ENCODE assay signal across 1 cellular context in genomic region chr1:145859491-145860159, GRCh38.
TF ChIP-seq lines count a peak whose summit lies in the region.

No MANE protein-coding gene starts in this region.

TF ChIP-seq in GM12878, 131 proteins besides CTCF, POLR2A, EP300 and RAD21 (continues in another document):
- no peak for TF ChIP-seq ZNF24 (IDR thresholded peaks at IDR 0.05)
- no peak for TF ChIP-seq CHD4 (IDR thresholded peaks at IDR 0.05)
- TF ChIP-seq NR2F1 (conservative IDR thresholded peaks at IDR 0.05), result peak; percentile 26; the same call in 1 of the 2 replicates
- TF ChIP-seq NR2C2 (IDR thresholded peaks at IDR 0.05; ENCODE audit: borderline replicate concordance, control insufficient read depth, insufficient read length, low read depth), result no peak
- TF ChIP-seq SUZ12 (IDR thresholded peaks at IDR 0.05; ENCODE audit: unreplicated experiment), result no peak
- TF ChIP-seq IRF3 (IDR thresholded peaks at IDR 0.05), result no peak
- TF ChIP-seq SREBF2 (IDR thresholded peaks at IDR 0.05; ENCODE audit: low read length), result no peak
- TF ChIP-seq SRF (IDR thresholded peaks at IDR 0.05; ENCODE audit: low read depth in 2 of 2, low read length in 2 of 2), result no peak
- no peak for TF ChIP-seq HCFC1 (IDR thresholded peaks at IDR 0.05; ENCODE audit: low read length)
- no peak for TF ChIP-seq TCF7 (IDR thresholded peaks at IDR 0.05; ENCODE audit: borderline replicate concordance)
- no peak for TF ChIP-seq PAX8 (IDR thresholded peaks at IDR 0.05)
- TF ChIP-seq IRF4 (IDR thresholded peaks at IDR 0.05; ENCODE audit: low read depth, low read length), result no peak
- peak; percentile 68; the same call in 1 of the 2 replicates for TF ChIP-seq DPF2 (IDR thresholded peaks at IDR 0.05)
- no peak for TF ChIP-seq NBN (IDR thresholded peaks at IDR 0.05)
- peak; percentile 67; the same call in 1 of the 2 replicates for TF ChIP-seq NKRF (conservative IDR thresholded peaks at IDR 0.05)
- peak; percentile 50; the same call in 1 of the 2 replicates for TF ChIP-seq GATAD2B (conservative IDR thresholded peaks at IDR 0.05; ENCODE audit: low read depth)
- TF ChIP-seq ESRRA (IDR thresholded peaks at IDR 0.05; ENCODE audit: low read length), result no peak
- TF ChIP-seq SIN3A (IDR thresholded peaks at IDR 0.05; ENCODE audit: low read depth, low read length), result no peak
- peak; percentile 64; the same call in 1 of the 2 replicates for TF ChIP-seq LARP7 (IDR thresholded peaks at IDR 0.05)
- TF ChIP-seq ZNF622 (IDR thresholded peaks at IDR 0.05), result no peak
- TF ChIP-seq SKIL (IDR thresholded peaks at IDR 0.05; ENCODE audit: low read depth, poor library complexity, severe bottlenecking), result no peak
- TF ChIP-seq NFYA (IDR thresholded peaks at IDR 0.05; ENCODE audit: borderline replicate concordance, low read depth, low read length), result no peak
- TF ChIP-seq SIX5 (IDR thresholded peaks at IDR 0.05; ENCODE audit: low read depth, low read length, severe bottlenecking), result no peak
- TF ChIP-seq MAX (IDR thresholded peaks at IDR 0.05; ENCODE audit: low read depth, low read length), result no peak
- TF ChIP-seq POLR2AphosphoS5 (IDR thresholded peaks at IDR 0.05; ENCODE audit: low read length), result peak; percentile 37; the same call in 1 of the 2 replicates
- no peak for TF ChIP-seq POU2F2 (IDR thresholded peaks at IDR 0.05; ENCODE audit: borderline replicate concordance, low read depth, low read length)
- TF ChIP-seq E2F4 (IDR thresholded peaks at IDR 0.05; ENCODE audit: low read depth, low read length), result no peak
- TF ChIP-seq REST (IDR thresholded peaks at IDR 0.05; ENCODE audit: low read depth, low read length), result no peak
- TF ChIP-seq CBFB (IDR thresholded peaks at IDR 0.05; ENCODE audit: low read depth), result no peak
- no peak for TF ChIP-seq SMAD5 (IDR thresholded peaks at IDR 0.05; ENCODE audit: low read depth)
- TF ChIP-seq BACH1 (IDR thresholded peaks at IDR 0.05; ENCODE audit: borderline replicate concordance), result 0 out of 2 replicates have a peak, but pooled peaks have one; percentile 41
- TF ChIP-seq BHLHE40 (IDR thresholded peaks at IDR 0.05; ENCODE audit: borderline replicate concordance in 1 of 2, low read depth in 2 of 2, low read length in 1 of 2), result peak in 1 of 2 experiments; percentile 23; a peak in 1 of 4 replicates
- TF ChIP-seq YY1 (IDR thresholded peaks at IDR 0.05; ENCODE audit: low read depth, low read length), result peak; percentile 32; the same call in 1 of the 2 replicates
- no peak for TF ChIP-seq SREBF1 (IDR thresholded peaks at IDR 0.05; ENCODE audit: low read length)
- TF ChIP-seq ZSCAN29 (IDR thresholded peaks at IDR 0.05), result no peak
- no peak for TF ChIP-seq MEF2A (IDR thresholded peaks at IDR 0.05; ENCODE audit: insufficient read depth, low read depth, low read length)
- peak; percentile 37; the same call in 1 of the 2 replicates for TF ChIP-seq MTA2 (IDR thresholded peaks at IDR 0.05; ENCODE audit: low read depth)
- no peak for TF ChIP-seq CHD2 (IDR thresholded peaks at IDR 0.05; ENCODE audit: borderline replicate concordance, low read depth, low read length)
- TF ChIP-seq WRNIP1 (IDR thresholded peaks at IDR 0.05; ENCODE audit: borderline replicate concordance, low read depth, low read length), result no peak
- TF ChIP-seq SMARCA5 (IDR thresholded peaks at IDR 0.05), result 0 out of 2 replicates have a peak, but pooled peaks have one; percentile 24
- no peak for TF ChIP-seq PAX5 (IDR thresholded peaks at IDR 0.05; ENCODE audit: borderline replicate concordance, low read depth, low read length)
- TF ChIP-seq RFX5 (IDR thresholded peaks at IDR 0.05; ENCODE audit: low read depth, low read length), result no peak
- TF ChIP-seq STAT1 (conservative IDR thresholded peaks at IDR 0.05), result no peak
- no peak for TF ChIP-seq IRF5 (IDR thresholded peaks at IDR 0.05; ENCODE audit: borderline replicate concordance)
- no peak for TF ChIP-seq ZNF217 (IDR thresholded peaks at IDR 0.05)
- TF ChIP-seq ZBTB4 (CRISPR knock-in tag; IDR thresholded peaks at IDR 0.05), result no peak
- peak; percentile 68 for TF ChIP-seq IKZF1 (conservative IDR thresholded peaks at IDR 0.05)
- no peak for TF ChIP-seq ZBTB11 (CRISPR knock-in tag; IDR thresholded peaks at IDR 0.05)
